In the genomic region with DNA sequence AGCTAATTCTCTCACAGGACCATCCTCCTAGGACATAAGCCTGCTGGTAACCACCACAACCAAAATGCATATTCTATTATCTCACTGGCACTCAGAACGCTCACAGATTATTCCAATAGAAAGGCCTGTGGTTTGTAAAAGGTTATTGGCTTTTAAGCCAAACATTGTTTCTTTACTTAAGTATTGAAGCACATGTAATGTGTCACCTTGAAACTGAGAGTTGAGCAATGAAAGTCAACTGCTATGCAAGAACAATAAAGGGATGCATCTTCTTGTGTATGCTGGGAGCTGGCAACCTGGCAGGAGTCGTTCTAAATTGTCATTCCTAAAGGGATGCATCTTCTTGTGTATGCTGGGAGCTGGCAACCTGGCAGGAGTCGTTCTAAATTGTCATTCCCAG, we compare ENCODE assay signal across 29 cellular contexts.
"Had no signal": no experiment of that assay in that cellular context is flagged by ENCODE, and none has a peak within 500 bp of the region (broad histone marks: within the 10 kb centered on the region; RNA-seq: fewer than 3 reads in every experiment).

No MANE protein-coding gene starts in this region.

- H3K4me3 ChIP-seq: ovary, psoas muscle, right lobe of liver, sigmoid colon, suprapubic skin, testis, tibial artery, transverse colon, upper lobe of left lung, vagina had no signal

- H2AFZ ChIP-seq: parathyroid adenoma had no signal

- DNase-seq: naive thymus-derived CD4-positive, alpha-beta T cell; natural killer cell; nucleus accumbens; ovary; psoas muscle; right cardiac atrium; right lobe of liver; sigmoid colon; small intestine; stimulated activated CD4-positive, alpha-beta T cell treated with anti-CD3 and anti-CD28 coated beads, Interleukin-15, amount 100 ng/mL, for 24 hours; stimulated activated CD4-positive, alpha-beta T cell treated with anti-CD3 and anti-CD28 coated beads, Interleukin-2, amount 100 ng/mL, for 24 hours; stimulated activated CD4-positive, alpha-beta T cell treated with anti-CD3 and anti-CD28 coated beads, Interleukin-2, amount 100 ng/mL, for 48 hours; stimulated activated CD4-positive, alpha-beta T cell treated with anti-CD3 and anti-CD28 coated beads, Interleukin-4, amount 100 ng/mL, for 4 hours; stimulated activated CD8-positive, alpha-beta memory T cell treated with anti-CD3 and anti-CD28 coated beads, Interleukin-4, amount 100 ng/mL, for 48 hours; stimulated activated naive CD4-positive, alpha-beta T cell; substantia nigra; testis; tibial artery; transverse colon; upper lobe of left lung had no signal

- H3K79me2 ChIP-seq: parathyroid adenoma had no signal

- H3K9me3 Mint-ChIP-seq: nephron; neural crest cell; stimulated activated memory B cell treated with anti-CD40 and anti-IgM and Interleukin-4, amounts not matched to agents 10 μg/mL and 1 μg/mL and 100 μg/mL, for 72 hours; stimulated activated naive CD8-positive, alpha-beta T cell treated with anti-CD3 and anti-CD28 coated beads, Interleukin-15, Interleukin-2, amounts not matched to agents 100 ng/mL and 50 ng/mL, for 24 hours had no signal

- H3K9ac ChIP-seq: parathyroid adenoma had no signal

- H3K9me3 ChIP-seq: neutrophil, ovary, psoas muscle, right lobe of liver, sigmoid colon, suprapubic skin, testis, tibial artery, transverse colon, upper lobe of left lung, vagina had no signal

- H3K4me1 Mint-ChIP-seq: naive thymus-derived CD4-positive, alpha-beta T cell; natural killer cell; nephron; stimulated activated memory B cell treated with anti-CD40 and anti-IgM and Interleukin-4, amounts not matched to agents 10 μg/mL and 1 μg/mL and 100 μg/mL, for 72 hours had no signal

- H3K27ac Mint-ChIP-seq: naive thymus-derived CD4-positive, alpha-beta T cell; natural killer cell; nephron; progenitor cell of endocrine pancreas; stimulated activated memory B cell treated with anti-CD40 and anti-IgM and Interleukin-4, amounts not matched to agents 10 μg/mL and 1 μg/mL and 100 μg/mL, for 72 hours; stimulated activated naive CD8-positive, alpha-beta T cell treated with anti-CD3 and anti-CD28 coated beads, Interleukin-15, Interleukin-2, amounts not matched to agents 100 ng/mL and 50 ng/mL, for 24 hours had no signal

- H3K4me1 ChIP-seq: parathyroid adenoma, psoas muscle, right lobe of liver, sigmoid colon, suprapubic skin, testis, tibial artery, transverse colon, upper lobe of left lung, vagina had no signal

- ATAC-seq: naive thymus-derived CD4-positive, alpha-beta T cell; natural killer cell; psoas muscle; right cardiac atrium; right lobe of liver; stimulated activated memory B cell treated with anti-CD40 and anti-IgM and Interleukin-4, amounts not matched to agents 10 μg/mL and 1 μg/mL and 100 μg/mL, for 72 hours had no signal

- H3K4me3 Mint-ChIP-seq: naive thymus-derived CD4-positive, alpha-beta T cell; natural killer cell; nephron; neural crest cell; stimulated activated memory B cell treated with anti-CD40 and anti-IgM and Interleukin-4, amounts not matched to agents 10 μg/mL and 1 μg/mL and 100 μg/mL, for 72 hours; stimulated activated naive CD8-positive, alpha-beta T cell treated with anti-CD3 and anti-CD28 coated beads, Interleukin-15, Interleukin-2, amounts not matched to agents 100 ng/mL and 50 ng/mL, for 24 hours had no signal

- H3K27me3 Mint-ChIP-seq: stimulated activated naive CD8-positive, alpha-beta T cell treated with anti-CD3 and anti-CD28 coated beads, Interleukin-15, Interleukin-2, amounts not matched to agents 100 ng/mL and 50 ng/mL, for 24 hours had no signal

- H3K27ac ChIP-seq: neutrophil, ovary, parathyroid adenoma, psoas muscle, right lobe of liver, sigmoid colon, suprapubic skin, testis, tibial artery, transverse colon, upper lobe of left lung, vagina had no signal

- H3K36me3 ChIP-seq: neutrophil, ovary, right lobe of liver, sigmoid colon, suprapubic skin, tibial artery, transverse colon, upper lobe of left lung, vagina had no signal

- H3K27me3 ChIP-seq: neutrophil, ovary, right lobe of liver, sigmoid colon, suprapubic skin, testis, tibial artery, transverse colon, upper lobe of left lung, vagina had no signal
